9 cellular contexts compared by ENCODE assay signal in genomic region chr5:80275347-80275746, GRCh38. TPM values are rescaled to one million over a fixed set of nuclear protein-coding genes. Genes with fewer than 3 reads are reported as not detected.
DNase-seq lines count a peak whose midpoint lies in the region; ATAC-seq and TF ChIP-seq lines count a peak whose summit lies in the region.
"Had no signal": no experiment of that assay in that cellular context is flagged by ENCODE, and none has a peak within 500 bp of the region (broad histone marks: within the 10 kb centered on the region; RNA-seq: fewer than 3 reads in every experiment).

No MANE protein-coding gene starts in this region.

- intact Hi-C loops in esophagus squamous epithelium (cut with DNase I), result no loop called here

- H3K27ac Mint-ChIP-seq in CD4-positive, CD25-positive, alpha-beta regulatory T cell, result no peak overlapping the region

- H3K36me3 ChIP-seq in CD4-positive, CD25-positive, alpha-beta regulatory T cell (ENCODE audit: control insufficient read depth, insufficient read depth, low read length), result no peaks in the 10 kb centered on the region
- no peaks in the 10 kb centered on the region for H3K36me3 ChIP-seq in H7 (replicated peaks; ENCODE audit: control insufficient read depth, insufficient read depth, low read length)
- no peaks in the 10 kb centered on the region for H3K36me3 ChIP-seq in esophagus squamous epithelium

- WGBS in esophagus squamous epithelium, 2 donors, result 88 to 90% methylated on average over 2 of the region's 2 CpGs

- no peak overlapping the region for H3K4me3 ChIP-seq in CD4-positive, CD25-positive, alpha-beta regulatory T cell (ENCODE audit: low read depth, low read length)
- H3K4me3 ChIP-seq in H7 (ENCODE audit: insufficient read depth, low read depth, low read length), result no peak overlapping the region
- H3K4me3 ChIP-seq in esophagus squamous epithelium, result no peak overlapping the region

- H3K27ac ChIP-seq in CD4-positive, CD25-positive, alpha-beta regulatory T cell (ENCODE audit: insufficient read depth, low read length, poor library complexity, severe bottlenecking), result no peak overlapping the region
- H3K27ac ChIP-seq in VCaP, result no peak overlapping the region
- H3K27ac ChIP-seq in esophagus squamous epithelium, result no peak overlapping the region

- H3K4me3 Mint-ChIP-seq in CD4-positive, CD25-positive, alpha-beta regulatory T cell, result no peak overlapping the region

- H3K4me1 Mint-ChIP-seq in CD4-positive, CD25-positive, alpha-beta regulatory T cell, result peaks cover 2 to 15% (median 5%) of the 10 kb centered on the region in 4 donors

- H3K9me3 ChIP-seq in CD4-positive, CD25-positive, alpha-beta regulatory T cell (ENCODE audit: control insufficient read depth in 2 of 2, low read length in 2 of 2), result no peaks in the 10 kb centered on the region
- H3K9me3 ChIP-seq in esophagus squamous epithelium, result no peaks in the 10 kb centered on the region

- TF ChIP-seq POLR2A in esophagus squamous epithelium (IDR thresholded peaks at IDR 0.05), result no peak

- peaks cover 4% of the 10 kb centered on the region for H3K4me1 ChIP-seq in CD4-positive, CD25-positive, alpha-beta regulatory T cell (ENCODE audit: control insufficient read depth, insufficient read depth, low read length, poor library complexity, severe bottlenecking)
- no peaks in the 10 kb centered on the region for H3K4me1 ChIP-seq in esophagus squamous epithelium

- peak in 2 of 3 donors; percentile 34 to 50 for DNase-seq in CD4-positive, CD25-positive, alpha-beta regulatory T cell
- DNase-seq in H7, result peak; percentile 53
- DNase-seq in iPS DF 19.7 (ENCODE audit: low read depth, low spot score), result peak; percentile 59
- no peak for DNase-seq in NCI-H526 treated with DMSO at 0.1 percent for 48 hours (lab: John Stamatoyannopoulos, UW)
- DNase-seq in esophagus squamous epithelium (lab: John Stamatoyannopoulos, UW), result no peak

- peak; percentile 55 for TF ChIP-seq CTCF in VCaP (conservative IDR thresholded peaks at IDR 0.05)
- TF ChIP-seq CTCF in esophagus squamous epithelium (IDR thresholded peaks at IDR 0.05), result peak in 3 of 6 experiments; percentile 9 to 33 (median 13)

- peaks cover under 1% of the 10 kb centered on the region for H3K36me3 Mint-ChIP-seq in CD4-positive, CD25-positive, alpha-beta regulatory T cell

- no peaks in the 10 kb centered on the region for H3K27me3 ChIP-seq in CD4-positive, CD25-positive, alpha-beta regulatory T cell (ENCODE audit: control insufficient read depth, insufficient read depth, low read length)
- no peaks in the 10 kb centered on the region for H3K27me3 ChIP-seq in H7 (ENCODE audit: control insufficient read depth, insufficient read depth, low read length)
- H3K27me3 ChIP-seq in esophagus squamous epithelium, result no peaks in the 10 kb centered on the region

- no peaks in the 10 kb centered on the region for H3K27me3 Mint-ChIP-seq in CD4-positive, CD25-positive, alpha-beta regulatory T cell

- H3K9me3 Mint-ChIP-seq in CD4-positive, CD25-positive, alpha-beta regulatory T cell, result no peaks in the 10 kb centered on the region

- no peak for ATAC-seq in CD4-positive, CD25-positive, alpha-beta regulatory T cell (ENCODE audit: low read depth in 2 of 2)
- ATAC-seq in GM18861 (IDR thresholded peaks at IDR 0.05; ENCODE audit: unreplicated experiment) (no peak), GM18907 (IDR thresholded peaks at IDR 0.05; ENCODE audit: unreplicated experiment) (no peak)

RNA-seq across cellular contexts. Expression of gene SERINC5, which starts 19.5 kb away (rescaled TPM):
- total RNA-seq in CD4-positive, CD25-positive, alpha-beta regulatory T cell, result 80.3 TPM
- polyA plus RNA-seq in CD4-positive, CD25-positive, alpha-beta regulatory T cell, result 10 to 100 TPM; 12.7 to 21.5 (median 14.9) TPM
- 40.7 and 62.7 TPM in 2 replicates for total RNA-seq in H7 (2014; rRNA removed; shearing (Covaris generic))
- total RNA-seq in esophagus squamous epithelium, result 10 to 100 TPM; 33.9 to 65.3 (median 44.6) TPM

RNA-seq across cellular contexts. Expression of gene SPZ1, which starts 44.5 kb away (rescaled TPM):
- not detected for total RNA-seq in CD4-positive, CD25-positive, alpha-beta regulatory T cell
- not detected for polyA plus RNA-seq in CD4-positive, CD25-positive, alpha-beta regulatory T cell
- total RNA-seq in H7 (2014; rRNA removed; shearing (Covaris generic)), result not detected in 2 replicates
- total RNA-seq in esophagus squamous epithelium, result not detected
- polyA plus RNA-seq: esophagus had no signal

Comparison
In these comparisons a context has a peak if more than half of its experiments do, and no peak if none do; other contexts are left out.
1. DNase-seq: peak in CD4-positive, CD25-positive, alpha-beta regulatory T cell (2 of 3), H7 (single experiment) and iPS DF 19.7 (single experiment); none in NCI-H526 treated with DMSO at 0.1 percent for 48 hours (single experiment) and esophagus squamous epithelium (single experiment).